Comparison of ENCODE assay signal across 1 cellular context in genomic region chr1:62397301-62397700, GRCh38.
TF ChIP-seq lines count a peak whose summit lies in the region.

No MANE protein-coding gene starts in this region.

TF ChIP-seq in H1, 55 proteins besides CTCF, POLR2A, EP300 and RAD21:
- TF ChIP-seq JUND (IDR thresholded peaks at IDR 0.05; ENCODE audit: low read length) (no peak), SIRT6 (IDR thresholded peaks at IDR 0.05; ENCODE audit: low read length) (no peak), GABPA (IDR thresholded peaks at IDR 0.05; ENCODE audit: borderline replicate concordance, insufficient read depth, low read length) (no peak), RBBP5 (IDR thresholded peaks at IDR 0.05; ENCODE audit: borderline replicate concordance, low read depth, low read length) (no peak), HDAC2 (IDR thresholded peaks at IDR 0.05; ENCODE audit: borderline replicate concordance in 1 of 2, low read depth in 2 of 2, low read length in 2 of 2) (no peak), SRF (IDR thresholded peaks at IDR 0.05; ENCODE audit: low read depth, low read length) (no peak), KDM5A (IDR thresholded peaks at IDR 0.05; ENCODE audit: low read length) (no peak)
